ENCODE assay signal across 26 cellular contexts in genomic region chr2:236393581-236393980, GRCh38.
"Had no signal": no experiment of that assay in that cellular context is flagged by ENCODE, and none has a peak within 500 bp of the region (broad histone marks: within the 10 kb centered on the region; RNA-seq: fewer than 3 reads in every experiment).

No MANE protein-coding gene starts in this region.

- DNase-seq: cerebellar nuclear complex; dorsolateral prefrontal cortex; effector CD4-positive, alpha-beta T cell; foreskin keratinocyte; heart left ventricle; kidney glomerular epithelial cell; left colon; left ventricle myocardium inferior; lower lobe of right lung; naive thymus-derived CD8-positive, alpha-beta T cell; nephron progenitor cell; sigmoid colon; stimulated activated CD4-positive, alpha-beta T cell treated with anti-CD3 and anti-CD28 coated beads, Interleukin-2, amount 100 ng/mL, for 24 hours; stimulated activated CD4-positive, alpha-beta T cell treated with anti-CD3 and anti-CD28 coated beads, Interleukin-4, amount 100 ng/mL, for 4 hours; stimulated activated naive CD8-positive, alpha-beta T cell treated with anti-CD3 and anti-CD28 coated beads, Interleukin-15, Interleukin-2, amounts not matched to agents 100 U/mL and 50 U/mL, for 24 hours; substantia nigra; testis; tibial artery had no signal

- H3K9me3 Mint-ChIP-seq: stimulated activated memory B cell treated with anti-CD40 and anti-IgM and Interleukin-4, amounts not matched to agents 10 μg/mL and 1 μg/mL and 100 μg/mL, for 72 hours; type B pancreatic cell had no signal

- H3K4me3 ChIP-seq: dorsolateral prefrontal cortex, gastroesophageal sphincter, heart left ventricle, hepatocyte, left ventricle myocardium inferior, lower lobe of right lung, sigmoid colon, testis, tibial artery had no signal

- H3K36me3 Mint-ChIP-seq: stimulated activated memory B cell treated with anti-CD40 and anti-IgM and Interleukin-4, amounts not matched to agents 10 μg/mL and 1 μg/mL and 100 μg/mL, for 72 hours had no signal

- H3K27me3 Mint-ChIP-seq: progenitor cell of endocrine pancreas, type B pancreatic cell had no signal

- H3K4me1 Mint-ChIP-seq: naive thymus-derived CD8-positive, alpha-beta T cell; stimulated activated memory B cell treated with anti-CD40 and anti-IgM and Interleukin-4, amounts not matched to agents 10 μg/mL and 1 μg/mL and 100 μg/mL, for 72 hours had no signal

- ATAC-seq: esophagus mucosa; foreskin keratinocyte; gastroesophageal sphincter; heart left ventricle; left colon; lower lobe of right lung; naive thymus-derived CD8-positive, alpha-beta T cell; stimulated activated naive CD8-positive, alpha-beta T cell treated with anti-CD3 and anti-CD28 coated beads, Interleukin-15, Interleukin-2, amounts not matched to agents 100 U/mL and 50 U/mL, for 24 hours had no signal

- H3K27ac ChIP-seq: dorsolateral prefrontal cortex, foreskin keratinocyte, gastroesophageal sphincter, heart left ventricle, hepatocyte, left ventricle myocardium inferior, lower lobe of right lung, neutrophil, parathyroid adenoma, sigmoid colon, testis, tibial artery had no signal

- H3K27ac Mint-ChIP-seq: nephron progenitor cell; progenitor cell of endocrine pancreas; stimulated activated memory B cell treated with anti-CD40 and anti-IgM and Interleukin-4, amounts not matched to agents 10 μg/mL and 1 μg/mL and 100 μg/mL, for 72 hours; type B pancreatic cell had no signal

- H3K4me3 Mint-ChIP-seq: naive thymus-derived CD8-positive, alpha-beta T cell; nephron progenitor cell; stimulated activated memory B cell treated with anti-CD40 and anti-IgM and Interleukin-4, amounts not matched to agents 10 μg/mL and 1 μg/mL and 100 μg/mL, for 72 hours; type B pancreatic cell had no signal
